In the genomic region with DNA sequence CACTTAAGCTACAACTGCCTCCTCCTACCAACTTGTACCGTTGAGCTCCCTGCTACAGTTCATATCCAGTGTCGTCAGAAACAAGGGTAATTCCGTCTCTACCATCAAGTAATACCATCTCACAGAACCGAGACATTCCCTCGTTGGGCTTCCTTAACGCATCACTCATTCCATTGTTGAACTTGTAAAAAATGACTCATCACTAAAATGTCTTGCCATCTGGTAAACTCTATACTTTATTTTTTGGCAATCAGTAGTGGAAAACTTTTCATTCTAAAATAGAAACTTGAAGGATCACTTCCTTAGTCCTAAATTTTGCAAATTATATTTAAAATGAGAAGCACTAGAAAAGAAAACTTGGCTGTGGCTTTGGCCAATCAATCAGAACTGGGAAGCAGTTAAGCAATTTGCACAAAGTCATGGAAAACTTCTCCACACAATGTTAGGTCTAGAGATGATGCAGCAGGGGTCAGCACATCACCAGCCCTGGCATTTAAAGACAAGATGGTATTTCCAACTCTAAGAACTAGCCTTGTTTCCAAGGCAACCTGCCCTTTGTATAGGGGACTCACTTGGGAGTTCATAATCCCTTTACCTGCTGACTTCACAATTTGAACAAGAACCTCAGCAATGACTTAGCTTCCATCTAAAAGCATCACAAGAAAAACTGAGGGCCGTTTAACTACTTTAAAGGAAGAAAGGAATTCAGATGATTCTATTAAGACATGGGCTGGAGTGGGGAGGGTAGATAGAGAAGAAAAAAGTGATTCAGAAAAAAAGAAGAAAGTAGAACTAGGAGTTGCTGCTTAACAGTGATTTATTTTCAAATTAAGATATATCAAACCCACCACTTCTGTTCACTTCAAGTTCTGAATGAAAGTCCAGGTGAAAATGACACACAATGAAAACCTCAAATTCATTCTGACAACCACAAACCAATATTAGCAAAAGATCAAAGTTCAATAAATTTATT, we compare ENCODE assay signal across 9 cellular contexts.
DNase-seq lines count a peak whose midpoint lies in the region; ATAC-seq and TF ChIP-seq lines count a peak whose summit lies in the region.
"Had no signal": no experiment of that assay in that cellular context is flagged by ENCODE, and none has a peak within 500 bp of the region (broad histone marks: within the 10 kb centered on the region; RNA-seq: fewer than 3 reads in every experiment).

No MANE protein-coding gene starts in this region.

- intact Hi-C loops in CD4-positive, alpha-beta T cell (cut with DNase I, micrococcal nuclease), result no loop called here

- no peaks in the 10 kb centered on the region for H3K9me3 ChIP-seq in CD4-positive, alpha-beta T cell (ENCODE audit: control insufficient read depth, low read length)

- no peaks in the 10 kb centered on the region for H3K36me3 Mint-ChIP-seq in CD4-positive, alpha-beta T cell (ENCODE audit: low read depth)

- peaks cover 7% of the 10 kb centered on the region for H3K4me1 Mint-ChIP-seq in CD4-positive, alpha-beta T cell (ENCODE audit: low read depth)

- POLR2A ChIA-PET in CD4-positive, alpha-beta T cell (lab: Charles Lee), result no interaction called here

- peak; percentile 95 for DNase-seq in EL
- peak; percentile 93 for DNase-seq in NCI-H226
- DNase-seq in epithelial cell of proximal tubule (ENCODE audit: low read depth), result peak; percentile 92
- peak; percentile 75 for DNase-seq in myocyte (ENCODE audit: low read depth)
- DNase-seq in NCI-H345 treated with DMSO at 0.1 percent for 48 hours (lab: John Stamatoyannopoulos, UW; ENCODE audit: unreplicated experiment), result no peak
- no peak for DNase-seq in CD4-positive, alpha-beta T cell
- DNase-seq in NOMO-1 treated with dmso at 0.1 percent for 144 hours (lab: John Stamatoyannopoulos, UW; ENCODE audit: unreplicated experiment), result no peak
- DNase-seq: stimulated activated CD8-positive, alpha-beta memory T cell treated with anti-CD3 and anti-CD28 coated beads, Interleukin-4, amount 100 ng/mL, for 48 hours had no signal

- no peaks in the 10 kb centered on the region for H3K9me3 Mint-ChIP-seq in CD4-positive, alpha-beta T cell

- no peak overlapping the region for H3K27ac Mint-ChIP-seq in CD4-positive, alpha-beta T cell

- no peak overlapping the region for H3K4me3 Mint-ChIP-seq in CD4-positive, alpha-beta T cell

- no peaks in the 10 kb centered on the region for H3K27me3 ChIP-seq in CD4-positive, alpha-beta T cell (ENCODE audit: control insufficient read depth, insufficient read depth, low read length)

- CTCF ChIA-PET in CD4-positive, alpha-beta T cell (lab: Charles Lee), result no interaction called here

- peaks cover 11% of the 10 kb centered on the region for H3K27me3 Mint-ChIP-seq in CD4-positive, alpha-beta T cell

- no peak for ATAC-seq in CD4-positive, alpha-beta T cell (ENCODE audit: poor library complexity)
- ATAC-seq in GM21360 (IDR thresholded peaks at IDR 0.05; ENCODE audit: unreplicated experiment), result no peak

- TF ChIP-seq CTCF in epithelial cell of proximal tubule (conservative IDR thresholded peaks at IDR 0.05; ENCODE audit: low read depth, low read length), result peak; percentile 53
- TF ChIP-seq CTCF in CD4-positive, alpha-beta T cell (IDR thresholded peaks at IDR 0.05), result no peak

- no peak overlapping the region for H3K4me3 ChIP-seq in epithelial cell of proximal tubule (ENCODE audit: low read depth, low read length)

- H3K27ac ChIP-seq in CD4-positive, alpha-beta T cell (ENCODE audit: low read depth, low read length), result no peak overlapping the region

Comparison
In these comparisons a context has a peak if more than half of its experiments do, and no peak if none do; other contexts are left out.
1. DNase-seq: peak in EL (single experiment), NCI-H226 (single experiment), epithelial cell of proximal tubule (single experiment) and myocyte (single experiment); none in NCI-H345 treated with DMSO at 0.1 percent for 48 hours (single experiment), CD4-positive, alpha-beta T cell (0 of 10) and NOMO-1 treated with dmso at 0.1 percent for 144 hours (single experiment).